Comparison of ENCODE assay signal across 9 cellular contexts in the genomic region with DNA sequence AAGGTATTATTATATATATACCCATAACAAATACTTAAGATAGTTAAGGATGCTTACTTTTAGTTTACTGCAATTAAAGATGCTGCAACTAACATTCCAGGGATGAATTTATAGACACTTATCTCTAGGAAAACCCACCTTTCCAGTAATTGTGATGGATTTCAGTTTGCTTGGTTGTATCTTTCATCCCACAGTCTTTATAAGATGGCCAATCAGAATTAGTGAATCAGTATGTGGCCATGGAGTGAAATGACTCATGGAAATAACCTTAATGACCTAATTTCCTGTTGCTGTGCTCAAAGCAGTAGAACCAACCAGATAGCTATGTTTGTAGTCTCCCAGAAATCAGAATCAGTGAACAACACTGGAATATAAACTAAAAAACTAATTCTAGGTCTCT. TPM values are rescaled to one million over a fixed set of nuclear protein-coding genes. Genes with fewer than 3 reads are reported as not detected.
A peak's percentile ranks its signal among the peaks of the same experiment; 100 is the strongest.
DNase-seq lines count a peak whose midpoint lies in the region; ATAC-seq and TF ChIP-seq lines count a peak whose summit lies in the region.
"Had no signal": no experiment of that assay in that cellular context is flagged by ENCODE, and none has a peak within 500 bp of the region (broad histone marks: within the 10 kb centered on the region; RNA-seq: fewer than 3 reads in every experiment).

No MANE protein-coding gene starts in this region.

- no peaks in the 10 kb centered on the region for H3K9me3 ChIP-seq in hepatocyte (ENCODE audit: low read depth)

- no peaks in the 10 kb centered on the region for H3K36me3 ChIP-seq in hepatocyte (replicated peaks; ENCODE audit: insufficient read depth, low read depth)

- no peak for ATAC-seq in HG03521 (IDR thresholded peaks at IDR 0.05; ENCODE audit: unreplicated experiment)

- H3K27ac ChIP-seq in hepatocyte, result peak overlapping the region; percentile 47
- H3K27ac ChIP-seq in dorsolateral prefrontal cortex, result peak overlapping the region in 15 of 59 donors; percentile 1 to 73 (median 39)
- H3K27ac ChIP-seq: VCaP had no signal

- H3K4me2 ChIP-seq in hepatocyte, result no peak overlapping the region

- no peaks in the 10 kb centered on the region for H3K4me1 ChIP-seq in hepatocyte (ENCODE audit: insufficient read depth)

- H3K79me2 ChIP-seq in hepatocyte, result no peaks in the 10 kb centered on the region

- H3K4me3 ChIP-seq in hepatocyte, result no peak overlapping the region
- H3K4me3 ChIP-seq in dorsolateral prefrontal cortex, result no peak overlapping the region

- no peak for TF ChIP-seq CTCF in hepatocyte (IDR thresholded peaks at IDR 0.05; ENCODE audit: poor library complexity)
- no peak for TF ChIP-seq CTCF in dorsolateral prefrontal cortex (IDR thresholded peaks at IDR 0.05 in 54 of 56, conservative IDR thresholded peaks at IDR 0.05 in 2 of 56; ENCODE audit: low read depth in 1 of 56, partially characterized antibody in 56 of 56)

- H2AFZ ChIP-seq in hepatocyte, result no peak overlapping the region

- DNase-seq in GM03348 (ENCODE audit: low spot score) (peak; percentile 11), HCEC 1CT (peak; percentile 65), RKO (ENCODE audit: low spot score) (peak; percentile 84), hepatocyte (ENCODE audit: low spot score) (peak; percentile 8), HK-2 (ENCODE audit: unreplicated experiment) (no peak), dorsolateral prefrontal cortex (no peak), NCI-H2171 treated with DMSO at 0.1 percent for 48 hours (lab: John Stamatoyannopoulos, UW) (no peak)

- H4K20me1 ChIP-seq in hepatocyte (ENCODE audit: insufficient read depth, poor library complexity, severe bottlenecking), result no peaks in the 10 kb centered on the region

- H3K27me3 ChIP-seq in hepatocyte (no peaks in the 10 kb centered on the region), dorsolateral prefrontal cortex (peaks cover 0 to 49% (median 2%) of the 10 kb centered on the region in 45 donors)

- H3K9me2 ChIP-seq in hepatocyte (replicated peaks; ENCODE audit: insufficient read depth), result no peaks in the 10 kb centered on the region

- intact Hi-C loops in dorsolateral prefrontal cortex (cut with DNase I), result no loop called here

RNA-seq across cellular contexts. Expression of a gene that starts 26.4 kb away (rescaled TPM):
- 19.5 and 21.1 TPM in 2 replicates for total RNA-seq in hepatocyte
- polyA plus RNA-seq in hepatocyte, result 8.2 and 11.5 TPM in 2 replicates
- total RNA-seq in dorsolateral prefrontal cortex, result 10 to 100 TPM; 10.8 to 64.5 (median 23.6) TPM

RNA-seq across cellular contexts. Expression of a gene that starts 26.7 kb away (rescaled TPM):
- 1.9 and 2.9 TPM in 2 replicates for total RNA-seq in hepatocyte
- 0.89 and 2.7 TPM in 2 replicates for polyA plus RNA-seq in hepatocyte
- total RNA-seq in dorsolateral prefrontal cortex, result 10 to 100 TPM in 25 of 120 experiments, 1 to 10 TPM in 95; 3.9 to 20.7 (median 7.6) TPM

Comparison
In these comparisons a context has a peak if more than half of its experiments do, and no peak if none do; other contexts are left out.
1. DNase-seq: peak in GM03348 (single experiment), HCEC 1CT (single experiment), RKO (single experiment) and hepatocyte (single experiment); none in HK-2 (single experiment), dorsolateral prefrontal cortex (0 of 10) and NCI-H2171 treated with DMSO at 0.1 percent for 48 hours (single experiment).